Comparison of ENCODE assay signal across 9 cellular contexts in the genomic region with DNA sequence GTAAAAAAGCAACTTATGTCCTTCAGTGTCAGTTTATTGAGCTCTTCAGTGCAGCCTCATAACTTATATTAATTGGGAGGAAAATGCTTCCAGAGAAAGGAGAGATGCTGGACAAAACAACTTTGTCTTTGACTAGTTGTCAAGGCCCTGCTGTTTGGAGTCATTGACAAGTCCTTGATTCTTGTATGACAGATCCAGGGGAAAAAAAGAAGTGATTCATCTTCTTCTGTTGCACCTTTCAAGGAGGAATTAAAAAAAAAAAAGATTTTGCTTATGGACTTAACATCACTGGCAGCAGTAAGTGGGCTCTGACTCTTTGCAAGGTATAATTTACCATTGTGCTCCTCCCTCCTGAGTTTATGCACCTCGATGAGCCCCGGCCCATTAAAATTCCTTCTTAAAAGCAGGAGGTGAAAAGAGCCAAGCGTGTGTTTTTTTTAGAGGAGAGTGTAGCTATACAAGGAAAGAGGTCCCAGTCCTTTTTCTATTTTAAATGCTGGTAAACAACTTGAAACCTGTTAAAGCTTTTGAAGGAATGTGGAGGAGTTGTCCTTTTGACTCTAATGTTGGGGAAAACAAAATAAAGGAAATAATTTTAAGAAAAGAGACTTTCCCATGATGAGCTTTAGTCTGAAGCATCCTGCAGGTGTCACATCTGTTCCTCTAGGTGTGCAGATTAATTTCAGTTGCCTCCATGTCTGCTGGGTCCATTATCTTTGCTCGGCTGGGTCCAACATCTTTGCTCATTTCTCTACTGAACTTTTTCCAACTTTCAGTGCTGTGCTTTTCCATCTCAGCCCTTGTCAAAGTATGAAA.
A peak's percentile ranks its signal among the peaks of the same experiment; 100 is the strongest.
DNase-seq lines count a peak whose midpoint lies in the region; ATAC-seq and TF ChIP-seq lines count a peak whose summit lies in the region.
"Had no signal": no experiment of that assay in that cellular context is flagged by ENCODE, and none has a peak within 500 bp of the region (broad histone marks: within the 10 kb centered on the region; RNA-seq: fewer than 3 reads in every experiment).

No MANE protein-coding gene starts in this region.

- peaks cover 57% of the 10 kb centered on the region for H3F3A ChIP-seq in PC-9 (ENCODE audit: insufficient read depth, low read depth)

- H3K4me2 ChIP-seq in PC-9, result peak overlapping the region; percentile 57

- no peaks in the 10 kb centered on the region for H3K27me3 Mint-ChIP-seq in stimulated activated naive B cell treated with anti-CD40 and anti-IgM and Interleukin-4, amounts not matched to agents 10 μg/mL and 1 μg/mL and 100 μg/mL, for 72 hours

- H3K9me3 Mint-ChIP-seq in stimulated activated naive B cell treated with anti-CD40 and anti-IgM and Interleukin-4, amounts not matched to agents 10 μg/mL and 1 μg/mL and 100 μg/mL, for 72 hours, result peaks cover 0 to 2% of the 10 kb centered on the region in 2 donors

- no peaks in the 10 kb centered on the region for H3K9me2 ChIP-seq in PC-9 (ENCODE audit: insufficient read depth)

- peaks cover 5% of the 10 kb centered on the region for H3K9me3 ChIP-seq in PC-9 (ENCODE audit: insufficient read depth, low read depth)
- H3K9me3 ChIP-seq in right cardiac atrium (ENCODE audit: control insufficient read depth, low read length), result no peaks in the 10 kb centered on the region

- no peak for TF ChIP-seq CTCF in PC-9 (conservative IDR thresholded peaks at IDR 0.05)

- H3K27ac Mint-ChIP-seq in stimulated activated naive B cell treated with anti-CD40 and anti-IgM and Interleukin-4, amounts not matched to agents 10 μg/mL and 1 μg/mL and 100 μg/mL, for 72 hours, result peak overlapping the region; percentile 86

- intact Hi-C loops in PC-9 (cut with micrococcal nuclease; ENCODE audit: unreplicated experiment), result loop anchor here (5.0 kb wide), 2 partner anchors 56 to 126 kb away; no protein-coding TSS in a partner anchor
- intact Hi-C loops in right cardiac atrium (cut with DNase I), result loop anchor here in 1 of 4 donors (10.0 kb wide), 1 partner anchor 534 kb away; no protein-coding TSS in a partner anchor

- peaks cover 4% of the 10 kb centered on the region in 2 donors for H3K36me3 Mint-ChIP-seq in stimulated activated naive B cell treated with anti-CD40 and anti-IgM and Interleukin-4, amounts not matched to agents 10 μg/mL and 1 μg/mL and 100 μg/mL, for 72 hours

- H3K4me1 Mint-ChIP-seq in stimulated activated naive B cell treated with anti-CD40 and anti-IgM and Interleukin-4, amounts not matched to agents 10 μg/mL and 1 μg/mL and 100 μg/mL, for 72 hours, result peaks cover 47 to 94% of the 10 kb centered on the region in 2 donors

- no peaks in the 10 kb centered on the region for H3K79me2 ChIP-seq in PC-9 (ENCODE audit: low read depth)

- H3K27ac ChIP-seq in PC-9, result peak overlapping the region; percentile 93
- peak overlapping the region; percentile 75 for H3K27ac ChIP-seq in right cardiac atrium (ENCODE audit: low read length)

- H3K4me1 ChIP-seq in PC-9 (replicated peaks; ENCODE audit: insufficient read depth), result peaks cover 71% of the 10 kb centered on the region
- peaks cover 16% of the 10 kb centered on the region for H3K4me1 ChIP-seq in right cardiac atrium (ENCODE audit: control insufficient read depth, insufficient read depth, low read length)

- H3K36me3 ChIP-seq in PC-9 (ENCODE audit: low read depth), result no peaks in the 10 kb centered on the region

- no peaks in the 10 kb centered on the region for H4K20me1 ChIP-seq in PC-9 (ENCODE audit: insufficient read depth)

- POLR2A ChIA-PET in PC-9 (lab: Charles Lee; ENCODE audit: unreplicated experiment), result interaction anchor here (0.6 to 1.0 kb wide), 2 partner anchors 267 to 425 kb away, joined by 4 to 6 read pairs; no protein-coding TSS in a partner anchor

- 44% methylated on average over 4 of the region's 4 CpGs for WGBS in right cardiac atrium

- H3K27me3 ChIP-seq in PC-9 (ENCODE audit: insufficient read depth, low read depth), result no peaks in the 10 kb centered on the region
- H3K27me3 ChIP-seq in right cardiac atrium (ENCODE audit: control insufficient read depth, insufficient read depth), result no peaks in the 10 kb centered on the region

- CTCF ChIA-PET in PC-9 (lab: Charles Lee), result interaction anchor here (0.8 to 2.0 kb wide), 3 partner anchors 325 to 565 kb away, joined by 3 to 8 read pairs (median 3); no protein-coding TSS in a partner anchor

- BruUV-seq in PC-9 (replicated peaks; lab: Mats Ljungman, UMichigan), result no TSS peak

- H2AFZ ChIP-seq in PC-9, result no peak overlapping the region

- DNase-seq in NCI-H2171 treated with DMSO at 0.1 percent for 48 hours (lab: John Stamatoyannopoulos, UW), result peak; percentile 24
- DNase-seq in NCI-H2171 (lab: John Stamatoyannopoulos, UW), result no peak
- peak in 1 of 2 experiments; percentile 42 for DNase-seq in PC-9
- no peak for DNase-seq in right cardiac atrium
- no peak for DNase-seq in stimulated activated naive B cell treated with anti-CD40 and anti-IgM and Interleukin-4, amounts not matched to agents 10 μg/mL and 1 μg/mL and 100 μg/mL, for 72 hours
- no peak for DNase-seq in SHP77 (lab: John Stamatoyannopoulos, UW)
- no peak for DNase-seq in HuH-7.5 (ENCODE audit: low spot score)
- DNase-seq: NCI-H2081 had no signal

- peak overlapping the region in 1 of 2 donors; percentile 12 for H3K4me3 Mint-ChIP-seq in stimulated activated naive B cell treated with anti-CD40 and anti-IgM and Interleukin-4, amounts not matched to agents 10 μg/mL and 1 μg/mL and 100 μg/mL, for 72 hours

- H3K4me3 ChIP-seq in PC-9, result no peak overlapping the region
- H3K4me3 ChIP-seq in right cardiac atrium (ENCODE audit: low read length), result no peak overlapping the region

- no peak for ATAC-seq in right cardiac atrium
- peak; percentile 17 to 26 for ATAC-seq in stimulated activated naive B cell treated with anti-CD40 and anti-IgM and Interleukin-4, amounts not matched to agents 10 μg/mL and 1 μg/mL and 100 μg/mL, for 72 hours (replicated peaks)
- ATAC-seq in GM18520 (IDR thresholded peaks at IDR 0.05; ENCODE audit: unreplicated experiment), result no peak

Comparison
In these comparisons a context has a peak if more than half of its experiments do, and no peak if none do; other contexts are left out.
1. ATAC-seq: peak in stimulated activated naive B cell treated with anti-CD40 and anti-IgM and Interleukin-4, amounts not matched to agents 10 μg/mL and 1 μg/mL and 100 μg/mL, for 72 hours (2 of 2); none in right cardiac atrium (0 of 2) and GM18520 (single experiment).